Comparison of ENCODE assay signal across 18 cellular contexts in the genomic region with DNA sequence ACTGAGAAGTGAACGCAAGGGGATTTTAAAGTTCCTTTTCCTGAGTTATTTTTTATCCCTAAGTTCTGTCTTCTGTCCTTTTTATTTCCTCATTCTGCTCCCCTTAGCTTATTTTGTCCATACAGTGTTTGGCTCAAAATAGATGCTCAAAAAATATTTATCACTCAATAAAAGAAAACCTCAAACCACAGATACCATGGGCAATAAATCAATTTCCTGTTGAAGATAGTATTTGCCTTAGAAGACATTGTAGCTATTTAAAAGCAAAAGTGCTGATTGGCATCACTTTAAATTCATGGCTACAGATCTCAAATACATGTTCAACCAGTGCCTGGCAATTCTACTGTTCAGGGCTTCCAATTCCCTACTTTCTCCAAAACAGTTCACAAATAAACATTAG.
DNase-seq lines count a peak whose midpoint lies in the region; ATAC-seq, FAIRE-seq and TF ChIP-seq lines count a peak whose summit lies in the region.
"Had no signal": no experiment of that assay in that cellular context is flagged by ENCODE, and none has a peak within 500 bp of the region (broad histone marks: within the 10 kb centered on the region; RNA-seq: fewer than 3 reads in every experiment).

No MANE protein-coding gene starts in this region.

- H3K9ac ChIP-seq in astrocyte (ENCODE audit: low read length) (no peak overlapping the region), mesenchymal stem cell (ENCODE audit: low read length) (no peak overlapping the region)

- H3K27ac ChIP-seq in astrocyte (ENCODE audit: low read depth, low read length) = no peak overlapping the region
- no peak overlapping the region for H3K27ac ChIP-seq in mesenchymal stem cell (ENCODE audit: low read length, poor library complexity, severe bottlenecking)
- H3K27ac ChIP-seq: 22Rv1, C4-2B, HL-60 had no signal

- no peak overlapping the region for H3K23ac ChIP-seq in mesenchymal stem cell (ENCODE audit: low read length in 2 of 2)

- peaks cover 46% of the 10 kb centered on the region for H3K4me1 Mint-ChIP-seq in astrocyte (ENCODE audit: low read depth, unreplicated experiment)
- no peaks in the 10 kb centered on the region for H3K4me1 Mint-ChIP-seq in activated CD8-positive, alpha-beta T cell treated with anti-CD3 and anti-CD28 coated beads for 36 hours (ENCODE audit: low read depth)
- H3K4me1 Mint-ChIP-seq: CD4-positive, alpha-beta memory T cell had no signal

- H3K4me2 ChIP-seq in astrocyte (ENCODE audit: low read length) (no peak overlapping the region), mesenchymal stem cell (ENCODE audit: low read length, poor library complexity, severe bottlenecking) (no peak overlapping the region)

- no peak for FAIRE-seq in astrocyte (lab: Jason Lieb, UNC)
- FAIRE-seq: GM12891 had no signal

- H4K91ac ChIP-seq in mesenchymal stem cell (ENCODE audit: low read length) = no peak overlapping the region

- H2BK5ac ChIP-seq in mesenchymal stem cell (ENCODE audit: low read depth, low read length, poor library complexity, severe bottlenecking) = no peak overlapping the region

- intact Hi-C loops in activated CD8-positive, alpha-beta T cell treated with anti-CD3 and anti-CD28 coated beads for 36 hours (cut with micrococcal nuclease) = no loop called here

- no peak overlapping the region for H3K27ac Mint-ChIP-seq in astrocyte (ENCODE audit: unreplicated experiment)
- H3K27ac Mint-ChIP-seq in activated CD8-positive, alpha-beta T cell treated with anti-CD3 and anti-CD28 coated beads for 36 hours = no peak overlapping the region
- H3K27ac Mint-ChIP-seq: CD4-positive, alpha-beta memory T cell; HFFc6 had no signal

- ATAC-seq in activated CD8-positive, alpha-beta T cell treated with anti-CD3 and anti-CD28 coated beads for 36 hours = no peak

- DNase-seq in AG10803 (ENCODE audit: low read depth) = peak; percentile 58
- DNase-seq in EL = peak; percentile 2
- DNase-seq in astrocyte (ENCODE audit: low read depth) = peak; percentile 31
- DNase-seq in mesenchymal stem cell = peak; percentile 18
- DNase-seq in activated CD8-positive, alpha-beta T cell treated with anti-CD3 and anti-CD28 coated beads for 36 hours = no peak
- no peak for DNase-seq in activated T-cell treated with anti-CD3 and anti-CD28 coated beads, Interleukin-2, amount 50 U/mL, for 48 hours
- DNase-seq in DMS114 treated with DMSO at 0.1 percent for 48 hours (lab: John Stamatoyannopoulos, UW; ENCODE audit: unreplicated experiment) = no peak
- no peak for DNase-seq in NK-92 (lab: John Stamatoyannopoulos, UW; ENCODE audit: unreplicated experiment)
- DNase-seq: AML-193; CD4-positive, alpha-beta memory T cell; DMS153; DND-41; HCEC 1CT; HFFc6 had no signal

- no peaks in the 10 kb centered on the region for H4K20me1 ChIP-seq in astrocyte (ENCODE audit: insufficient read depth, low read length)

- H3K9me3 Mint-ChIP-seq in astrocyte (ENCODE audit: unreplicated experiment) = peaks cover 3% of the 10 kb centered on the region
- peaks cover 10% of the 10 kb centered on the region for H3K9me3 Mint-ChIP-seq in activated CD8-positive, alpha-beta T cell treated with anti-CD3 and anti-CD28 coated beads for 36 hours

- no peaks in the 10 kb centered on the region for H3K27me3 Mint-ChIP-seq in astrocyte (ENCODE audit: low read depth, unreplicated experiment)
- no peaks in the 10 kb centered on the region for H3K27me3 Mint-ChIP-seq in activated CD8-positive, alpha-beta T cell treated with anti-CD3 and anti-CD28 coated beads for 36 hours
- H3K27me3 Mint-ChIP-seq: CD4-positive, alpha-beta memory T cell had no signal

- WGBS in mesenchymal stem cell = no CpG with 5 or more reads among the region's 1 CpG

- H3K4me3 ChIP-seq in AG10803 (ENCODE audit: low read length) (no peak overlapping the region), astrocyte (ENCODE audit: insufficient read depth, low read depth, low read length) (no peak overlapping the region), mesenchymal stem cell (ENCODE audit: insufficient read depth in 1 of 2, low read depth in 1 of 2, low read length in 2 of 2) (no peak overlapping the region)

- no peak overlapping the region for H2AK5ac ChIP-seq in mesenchymal stem cell (ENCODE audit: low read length, severe bottlenecking)

- H3K79me2 ChIP-seq in astrocyte (ENCODE audit: insufficient read depth, low read length) = no peaks in the 10 kb centered on the region

- H2BK15ac ChIP-seq in mesenchymal stem cell (ENCODE audit: low read depth, poor library complexity, severe bottlenecking) = no peak overlapping the region

- no peak overlapping the region for H3K18ac ChIP-seq in mesenchymal stem cell (ENCODE audit: low read depth in 1 of 2, low read length in 2 of 2)

- CTCF ChIA-PET in activated CD8-positive, alpha-beta T cell treated with anti-CD3 and anti-CD28 coated beads for 36 hours (lab: Charles Lee) = no interaction called here

- H3K36me3 Mint-ChIP-seq in astrocyte (ENCODE audit: low read depth, unreplicated experiment) = no peaks in the 10 kb centered on the region
- H3K36me3 Mint-ChIP-seq in activated CD8-positive, alpha-beta T cell treated with anti-CD3 and anti-CD28 coated beads for 36 hours (ENCODE audit: low read depth) = no peaks in the 10 kb centered on the region
- H3K36me3 Mint-ChIP-seq: CD4-positive, alpha-beta memory T cell had no signal

- TF ChIP-seq CTCF in AG10803 (conservative IDR thresholded peaks at IDR 0.05; ENCODE audit: low read length) (no peak), astrocyte (IDR thresholded peaks at IDR 0.05; ENCODE audit: insufficient read depth, low read depth, low read length) (no peak)
- TF ChIP-seq CTCF in activated CD8-positive, alpha-beta T cell treated with anti-CD3 and anti-CD28 coated beads for 36 hours (IDR thresholded peaks at IDR 0.05) = no peak

- no peak overlapping the region for H3K4ac ChIP-seq in mesenchymal stem cell (ENCODE audit: low read depth in 1 of 2, low read length in 2 of 2)

- no peak overlapping the region for H2BK12ac ChIP-seq in mesenchymal stem cell (ENCODE audit: low read length in 2 of 2)

- H3K27me3 ChIP-seq in astrocyte (ENCODE audit: insufficient read depth, low read length) (no peaks in the 10 kb centered on the region), mesenchymal stem cell (ENCODE audit: control insufficient read depth in 1 of 2, insufficient read depth in 1 of 2, low read length in 2 of 2) (no peaks in the 10 kb centered on the region)

- no peak overlapping the region for H4K8ac ChIP-seq in mesenchymal stem cell (ENCODE audit: low read length)

- H3K36me3 ChIP-seq in astrocyte (ENCODE audit: insufficient read depth, low read length) (no peaks in the 10 kb centered on the region), mesenchymal stem cell (ENCODE audit: control insufficient read depth in 1 of 2, insufficient read depth in 2 of 2, low read depth in 1 of 2, low read length in 2 of 2) (no peaks in the 10 kb centered on the region)

- H2AFZ ChIP-seq in astrocyte (ENCODE audit: low read depth, low read length) (no peak overlapping the region), mesenchymal stem cell (ENCODE audit: low read depth, low read length) (no peak overlapping the region)

- no peak overlapping the region for H3K14ac ChIP-seq in mesenchymal stem cell (ENCODE audit: low read length in 2 of 2)

- no peaks in the 10 kb centered on the region for H3K79me1 ChIP-seq in mesenchymal stem cell (replicated peaks; ENCODE audit: low read length, poor library complexity, severe bottlenecking)

- H3K4me1 ChIP-seq in astrocyte (ENCODE audit: insufficient read depth, low read length) = peaks cover 15% of the 10 kb centered on the region
- H3K4me1 ChIP-seq in mesenchymal stem cell (ENCODE audit: control insufficient read depth, insufficient read depth, low read depth, low read length) = no peaks in the 10 kb centered on the region

- no peak overlapping the region for H2BK120ac ChIP-seq in mesenchymal stem cell (ENCODE audit: low read depth, low read length)

- H3K4me3 Mint-ChIP-seq in astrocyte (ENCODE audit: unreplicated experiment) = no peak overlapping the region
- H3K4me3 Mint-ChIP-seq in activated CD8-positive, alpha-beta T cell treated with anti-CD3 and anti-CD28 coated beads for 36 hours = no peak overlapping the region
- H3K4me3 Mint-ChIP-seq: HFFc6 had no signal

- POLR2A ChIA-PET in activated CD8-positive, alpha-beta T cell treated with anti-CD3 and anti-CD28 coated beads for 36 hours (lab: Charles Lee) = no interaction called here

- H3K9me3 ChIP-seq in astrocyte (ENCODE audit: insufficient read depth, low read depth, low read length) (no peaks in the 10 kb centered on the region), mesenchymal stem cell (ENCODE audit: control insufficient read depth, low read length) (no peaks in the 10 kb centered on the region)

Comparison
In these comparisons a context has a peak if more than half of its experiments do, and no peak if none do; other contexts are left out.
1. DNase-seq: peak in AG10803 (single experiment), EL (single experiment), astrocyte (single experiment) and mesenchymal stem cell (single experiment); none in activated CD8-positive, alpha-beta T cell treated with anti-CD3 and anti-CD28 coated beads for 36 hours (single experiment), activated T-cell treated with anti-CD3 and anti-CD28 coated beads, Interleukin-2, amount 50 U/mL, for 48 hours (0 of 2), DMS114 treated with DMSO at 0.1 percent for 48 hours (single experiment) and NK-92 (single experiment).